Comparison of ENCODE assay signal across 11 cellular contexts in the genomic region with DNA sequence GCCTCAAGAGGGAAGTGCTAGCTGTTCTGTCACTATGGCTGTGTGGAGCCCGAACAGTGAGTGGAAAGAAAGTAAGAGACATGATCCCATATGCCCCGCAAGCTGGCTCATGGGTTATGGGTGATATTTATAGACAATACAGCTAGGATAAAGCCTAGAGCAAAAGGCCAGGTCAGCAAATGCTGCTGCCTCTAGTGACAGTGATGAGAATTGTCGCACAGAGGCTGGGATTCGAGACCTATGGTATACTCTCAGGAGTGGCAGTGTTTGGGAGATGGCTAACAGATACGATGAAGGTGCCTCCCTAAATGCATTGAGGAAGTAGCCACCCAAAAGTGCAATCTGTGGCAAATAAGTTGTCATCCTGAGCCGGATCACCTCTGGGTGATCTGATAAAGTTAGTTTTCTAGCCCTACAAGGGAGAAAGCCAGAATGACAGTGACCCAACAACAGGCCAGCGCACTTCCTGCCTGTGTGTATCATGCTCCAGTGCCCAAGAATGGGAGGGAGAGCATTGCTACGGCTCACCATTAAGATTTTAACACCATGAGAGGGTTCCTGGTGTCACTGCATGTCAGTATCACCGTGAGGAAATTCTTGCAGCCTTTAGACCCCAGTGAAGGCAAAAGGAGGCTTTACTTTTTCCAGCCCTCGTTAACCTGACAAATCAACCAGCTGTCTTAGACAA.
DNase-seq lines count a peak whose midpoint lies in the region; ATAC-seq and TF ChIP-seq lines count a peak whose summit lies in the region.
"Had no signal": no experiment of that assay in that cellular context is flagged by ENCODE, and none has a peak within 500 bp of the region (broad histone marks: within the 10 kb centered on the region; RNA-seq: fewer than 3 reads in every experiment).

No MANE protein-coding gene starts in this region.

- no peak overlapping the region for H3K27ac Mint-ChIP-seq in CD4-positive, alpha-beta T cell

- WGBS in ovary, 3 donors = 50 to 55% (median 55%) methylated on average over 10 of the region's 10 CpGs

- H3K4me1 Mint-ChIP-seq in CD4-positive, alpha-beta T cell (ENCODE audit: low read depth) = peaks cover 14% of the 10 kb centered on the region

- H3K4me3 ChIP-seq in OCI-LY3 (ENCODE audit: low read length) (no peak overlapping the region), ovary (no peak overlapping the region)

- no peak overlapping the region for H3K27ac ChIP-seq in OCI-LY3 (ENCODE audit: low read length)
- H3K27ac ChIP-seq in foreskin keratinocyte = no peak overlapping the region
- H3K27ac ChIP-seq in ovary = no peak overlapping the region
- no peak overlapping the region for H3K27ac ChIP-seq in CD4-positive, alpha-beta T cell (ENCODE audit: low read depth, low read length)

- ATAC-seq in foreskin keratinocyte = peak; percentile 31
- no peak for ATAC-seq in CD4-positive, alpha-beta T cell (ENCODE audit: poor library complexity)

- no peaks in the 10 kb centered on the region for H3K9me3 Mint-ChIP-seq in CD4-positive, alpha-beta T cell

- DNase-seq in DMS 273 (lab: John Stamatoyannopoulos, UW; ENCODE audit: unreplicated experiment) = peak; percentile 69
- DNase-seq in GM13977 (ENCODE audit: low spot score) = no peak
- DNase-seq in foreskin keratinocyte = no peak
- no peak for DNase-seq in ureter (ENCODE audit: low spot score)
- DNase-seq in ovary = no peak
- DNase-seq in CD4-positive, alpha-beta T cell = no peak
- DNase-seq in activated gamma-delta T cell treated with Interleukin-2 at 50 U/mL for 16 hours = no peak
- DNase-seq: foreskin melanocyte; NCI-H1092; stimulated activated CD4-positive, alpha-beta T cell treated with anti-CD3 and anti-CD28 coated beads, Interleukin-4, amount 100 ng/mL, for 24 hours had no signal

- peak; percentile 12 for TF ChIP-seq CTCF in GM13977 (IDR thresholded peaks at IDR 0.05; ENCODE audit: extremely low read depth, insufficient read depth, missing control alignments)
- TF ChIP-seq CTCF in OCI-LY3 (IDR thresholded peaks at IDR 0.05; ENCODE audit: low read depth, low read length) = peak; percentile 24
- TF ChIP-seq CTCF in foreskin keratinocyte (conservative IDR thresholded peaks at IDR 0.05) = peak; percentile 37
- no peak for TF ChIP-seq CTCF in ovary (IDR thresholded peaks at IDR 0.05)
- TF ChIP-seq CTCF in CD4-positive, alpha-beta T cell (IDR thresholded peaks at IDR 0.05) = no peak

- H3K27me3 ChIP-seq in OCI-LY3 (ENCODE audit: low read depth, low read length) (peaks cover 16% of the 10 kb centered on the region), foreskin keratinocyte (no peaks in the 10 kb centered on the region), ovary (no peaks in the 10 kb centered on the region)
- no peaks in the 10 kb centered on the region for H3K27me3 ChIP-seq in CD4-positive, alpha-beta T cell (ENCODE audit: control insufficient read depth, insufficient read depth, low read length)

- POLR2A ChIA-PET in CD4-positive, alpha-beta T cell (lab: Charles Lee) = interaction anchor here (1.2 to 1.5 kb wide), 2 partner anchors 304 to 352 kb away, joined by 4 to 5 read pairs; a partner anchor contains a TSS

- intact Hi-C loops in ovary (cut with DNase I) = no loop called here
- intact Hi-C loops in CD4-positive, alpha-beta T cell (cut with DNase I, micrococcal nuclease) = loop anchor here (5.0 kb wide), 2 partner anchors 94 to 734 kb away; a partner anchor contains a TSS

- in situ Hi-C loops in GM13977 (cut with MboI; ENCODE audit: low pct_unique_long_range_greater_than_20kb, low sequenced_read_pairs, unreplicated experiment) = loop anchor here (25.0 kb wide), 1 partner anchor 734 kb away; a partner anchor contains a TSS

- no peaks in the 10 kb centered on the region for H3K79me2 ChIP-seq in OCI-LY3 (ENCODE audit: low read length)

- no peak for TF ChIP-seq POLR2A in ovary (IDR thresholded peaks at IDR 0.05)

- TF ChIP-seq EP300 in ovary (IDR thresholded peaks at IDR 0.05) = no peak

- H3K4me3 Mint-ChIP-seq in CD4-positive, alpha-beta T cell = no peak overlapping the region

- H4K20me1 ChIP-seq in OCI-LY3 (ENCODE audit: insufficient read depth, low read length) = no peaks in the 10 kb centered on the region

- no peak overlapping the region for H3K9ac ChIP-seq in OCI-LY3 (ENCODE audit: low read length)

- peak overlapping the region; percentile 65; the same call in 1 of the 2 replicates for H2AFZ ChIP-seq in OCI-LY3 (ENCODE audit: low read depth, low read length)

- no peaks in the 10 kb centered on the region for H3K4me1 ChIP-seq in OCI-LY3 (ENCODE audit: low read length)
- no peaks in the 10 kb centered on the region for H3K4me1 ChIP-seq in foreskin keratinocyte
- no peaks in the 10 kb centered on the region for H3K4me1 ChIP-seq in ovary (ENCODE audit: insufficient read depth)

- CTCF ChIA-PET in CD4-positive, alpha-beta T cell (lab: Charles Lee) = interaction anchor here (1.7 kb wide), 1 partner anchor 342 kb away, joined by 5 read pairs; no protein-coding TSS in a partner anchor

- H3K36me3 ChIP-seq in OCI-LY3 (replicated peaks; ENCODE audit: low read depth, low read length) (no peaks in the 10 kb centered on the region), ovary (no peaks in the 10 kb centered on the region)

- no peaks in the 10 kb centered on the region for H3K27me3 Mint-ChIP-seq in CD4-positive, alpha-beta T cell

- H3K9me3 ChIP-seq in OCI-LY3 (ENCODE audit: insufficient read depth, low read length) (no peaks in the 10 kb centered on the region), ovary (no peaks in the 10 kb centered on the region)
- H3K9me3 ChIP-seq in CD4-positive, alpha-beta T cell (ENCODE audit: control insufficient read depth, low read length) = no peaks in the 10 kb centered on the region

- H3K36me3 Mint-ChIP-seq in CD4-positive, alpha-beta T cell (ENCODE audit: low read depth) = no peaks in the 10 kb centered on the region

- H3K4me2 ChIP-seq in OCI-LY3 (ENCODE audit: low read length) = no peak overlapping the region

Comparison
In these comparisons a context has a peak if more than half of its experiments do, and no peak if none do; other contexts are left out.
1. CTCF ChIP-seq: peak in GM13977 (single experiment), OCI-LY3 (single experiment) and foreskin keratinocyte (single experiment); none in ovary (0 of 3) and CD4-positive, alpha-beta T cell (single experiment).
2. intact Hi-C loops: an anchor here in CD4-positive, alpha-beta T cell (5.0 kb wide); none called in ovary.